Comparison of ENCODE assay signal across 8 cellular contexts in genomic region chr12:389138-390096, GRCh38. TPM values are rescaled to one million over a fixed set of nuclear protein-coding genes. Genes with fewer than 3 reads are reported as not detected.
DNase-seq lines count a peak whose midpoint lies in the region; ATAC-seq and TF ChIP-seq lines count a peak whose summit lies in the region.

Gene KDM5A (minus strand): TSS chr12:389320. CDS start chr12:389091, 229 bp downstream.

- DNase-seq in D341Med (ENCODE audit: low spot score) (peak; percentile 93), LHCN-M2 (ENCODE audit: low read depth) (peak; percentile 92), fibroblast of the aortic adventitia (ENCODE audit: low read depth) (peak; percentile 96), neural progenitor cell (ENCODE audit: low spot score) (peak; percentile 97), SKM-1 treated with dmso at 0.1 percent for 144 hours (lab: John Stamatoyannopoulos, UW; ENCODE audit: unreplicated experiment) (no peak)
- DNase-seq in activated T-cell treated with anti-CD3 and anti-CD28 coated beads, Interleukin-2, amount 50 U/mL, for 4 hours, result peak; percentile 86

- H3K27ac ChIP-seq in neural progenitor cell, result peak within 1 kb of the TSS; percentile 96

- H3K9me3 ChIP-seq in neural progenitor cell (ENCODE audit: low read depth), result no peaks in the 10 kb centered on the region

- H3K36me3 ChIP-seq in neural progenitor cell, result peaks cover 2% of the 10 kb centered on the region

- H3K9me3 Mint-ChIP-seq in activated T-cell treated with anti-CD3 and anti-CD28 coated beads, Interleukin-2, amount 50 U/mL, for 4 hours, result no peaks in the 10 kb centered on the region
- peaks cover 2% of the 10 kb centered on the region for H3K9me3 Mint-ChIP-seq in neural progenitor cell

- H3K27me3 ChIP-seq in neural progenitor cell, result no peaks in the 10 kb centered on the region

- peaks cover 12% of the 10 kb centered on the region for H3K36me3 Mint-ChIP-seq in activated T-cell treated with anti-CD3 and anti-CD28 coated beads, Interleukin-2, amount 50 U/mL, for 4 hours (ENCODE audit: insufficient read depth)
- peaks cover 4% of the 10 kb centered on the region for H3K36me3 Mint-ChIP-seq in neural progenitor cell

- peaks cover 32% of the 10 kb centered on the region for H4K20me1 ChIP-seq in neural progenitor cell (ENCODE audit: low read depth)

- H3K9ac ChIP-seq in neural progenitor cell, result peak within 1 kb of the TSS; percentile 96

- H3F3A ChIP-seq in neural progenitor cell (ENCODE audit: low read depth), result peaks cover 26% of the 10 kb centered on the region

- TF ChIP-seq CTCF in fibroblast of the aortic adventitia (IDR thresholded peaks at IDR 0.05; ENCODE audit: insufficient read depth, low read length) (no peak), neural progenitor cell (IDR thresholded peaks at IDR 0.05) (no peak), subcutaneous adipose tissue (IDR thresholded peaks at IDR 0.05; ENCODE audit: low read depth) (no peak)

- ATAC-seq in GM21737 (IDR thresholded peaks at IDR 0.05; ENCODE audit: unreplicated experiment), result peak; percentile 85
- ATAC-seq in activated T-cell treated with anti-CD3 and anti-CD28 coated beads, Interleukin-2, amount 50 U/mL, for 4 hours, result peak; percentile 93 to 95

- H3K4me2 ChIP-seq in neural progenitor cell, result peak within 1 kb of the TSS; percentile 98

- peaks cover 29% of the 10 kb centered on the region for H3K4me1 Mint-ChIP-seq in activated T-cell treated with anti-CD3 and anti-CD28 coated beads, Interleukin-2, amount 50 U/mL, for 4 hours (ENCODE audit: low read depth)
- peaks cover 21% of the 10 kb centered on the region for H3K4me1 Mint-ChIP-seq in neural progenitor cell

- peak within 1 kb of the TSS; percentile 92 for H2AFZ ChIP-seq in neural progenitor cell (replicated peaks)

- peak within 1 kb of the TSS; percentile 94 for H3K4me3 Mint-ChIP-seq in activated T-cell treated with anti-CD3 and anti-CD28 coated beads, Interleukin-2, amount 50 U/mL, for 4 hours
- peak within 1 kb of the TSS; percentile 97 for H3K4me3 Mint-ChIP-seq in neural progenitor cell

- H3K4me3 ChIP-seq in fibroblast of the aortic adventitia (ENCODE audit: low read depth, low read length) (peak within 1 kb of the TSS; percentile 90), neural progenitor cell (peak within 1 kb of the TSS; percentile 95)

- H3K27me3 Mint-ChIP-seq in activated T-cell treated with anti-CD3 and anti-CD28 coated beads, Interleukin-2, amount 50 U/mL, for 4 hours (ENCODE audit: low read depth), result no peaks in the 10 kb centered on the region
- peaks cover 6% of the 10 kb centered on the region for H3K27me3 Mint-ChIP-seq in neural progenitor cell (ENCODE audit: insufficient read depth, low read depth)

- peaks cover 23% of the 10 kb centered on the region for H3K4me1 ChIP-seq in neural progenitor cell

- H3K79me2 ChIP-seq in neural progenitor cell (ENCODE audit: low read depth), result peaks cover 49% of the 10 kb centered on the region

- peak within 1 kb of the TSS; percentile 99 for H3K27ac Mint-ChIP-seq in neural progenitor cell

RNA-seq across cellular contexts. Expression of gene KDM5A, which starts in this region (rescaled TPM):
- 32.4 and 40.2 TPM in 2 replicates for total RNA-seq in LHCN-M2 (2014; rRNA removed)
- 12.4 TPM for polyA plus RNA-seq in LHCN-M2 (2012)
- 10 to 100 TPM; 58.7 to 71.1 (median 66.0) TPM for total RNA-seq in activated T-cell treated with anti-CD3 and anti-CD28 coated beads, Interleukin-2, amount 50 U/mL, for 4 hours
- 46.2 and 122 TPM in 2 replicates for total RNA-seq in fibroblast of the aortic adventitia (ENCODE audit: low replicate concordance)
- 44.7 and 50.2 TPM in 2 replicates for total RNA-seq in neural progenitor cell (ENCODE audit: low replicate concordance)
- total RNA-seq in subcutaneous adipose tissue, result 10 to 100 TPM; 55.6 to 80.6 (median 57.2) TPM
